ENCODE assay signal across 28 cellular contexts in genomic region chrX:121165930-121166359, GRCh38.
"Had no signal": no experiment of that assay in that cellular context is flagged by ENCODE, and none has a peak within 500 bp of the region (broad histone marks: within the 10 kb centered on the region; RNA-seq: fewer than 3 reads in every experiment).

No MANE protein-coding gene starts in this region.

- H3K4me1 ChIP-seq: foreskin keratinocyte, gastrocnemius medialis had no signal

- H3K36me3 Mint-ChIP-seq: activated naive CD4-positive, alpha-beta T cell treated with anti-CD3 and anti-CD28 coated beads, Interleukin-2, amount 10 ng/mL, durations not matched to agents 7 days and 5 days; activated naive CD8-positive, alpha-beta T cell had no signal

- H3K27me3 Mint-ChIP-seq: activated CD4-positive, alpha-beta memory T cell treated with anti-CD3 and anti-CD28 coated beads, Interleukin-2, amount 10 ng/mL, durations not matched to agents 7 days and 5 days; activated CD4-positive, alpha-beta T cell treated with anti-CD3 and anti-CD28 coated beads, Interleukin-2, amount 10 ng/mL, durations not matched to agents 7 days and 5 days; activated naive CD4-positive, alpha-beta T cell treated with anti-CD3 and anti-CD28 coated beads, Interleukin-2, amount 10 ng/mL, durations not matched to agents 7 days and 5 days; activated naive CD8-positive, alpha-beta T cell; dendritic cell treated with granulocyte-macrophage colony-stimulating factor and Interleukin-4, amounts not matched to agents 40 ng/mL and 50 ng/mL, for 4 days had no signal

- H3K27me3 ChIP-seq: brain microvascular endothelial cell, foreskin keratinocyte, gastrocnemius medialis, heart left ventricle had no signal

- ATAC-seq: activated T-cell treated with anti-CD3 and anti-CD28 coated beads, Interleukin-2, amount 50 U/mL, for 72 hours; esophagus mucosa; foreskin keratinocyte; gastrocnemius medialis; heart left ventricle had no signal

- DNase-seq: activated CD4-positive, alpha-beta memory T cell treated with anti-CD3 and anti-CD28 coated beads, Interleukin-2, amount 10 ng/mL, durations not matched to agents 7 days and 5 days; activated CD4-positive, alpha-beta T cell treated with anti-CD3 and anti-CD28 coated beads for 1 hour; activated CD4-positive, alpha-beta T cell treated with anti-CD3 and anti-CD28 coated beads for 4 hours; activated CD4-positive, alpha-beta T cell treated with anti-CD3 and anti-CD28 coated beads, Interleukin-2, amount 10 ng/mL, durations not matched to agents 7 days and 5 days; activated CD4-positive, alpha-beta T cell treated with anti-CD3 and anti-CD28 coated beads, Interleukin-2, amount 50 U/mL, for 4 hours; activated CD8-positive, alpha-beta memory T cell treated with anti-CD3 and anti-CD28 coated beads, Interleukin-2, amount 50 U/mL, for 48 hours; activated gamma-delta T cell; activated naive CD4-positive, alpha-beta T cell; activated naive CD4-positive, alpha-beta T cell treated with anti-CD3 and anti-CD28 coated beads, Interleukin-2, amount 10 ng/mL, durations not matched to agents 7 days and 5 days; activated T-cell treated with anti-CD3 and anti-CD28 coated beads for 4 hours; activated T-cell treated with anti-CD3 and anti-CD28 coated beads, Interleukin-2, amount 50 U/mL, for 24 hours; activated T-cell treated with anti-CD3 and anti-CD28 coated beads, Interleukin-2, amount 50 U/mL, for 72 hours; amniotic stem cell; aorta; brain microvascular endothelial cell; caudate nucleus; dorsolateral prefrontal cortex; effector memory CD4-positive, alpha-beta T cell; endodermal cell; foreskin keratinocyte; gastrocnemius medialis; glutamatergic neuron; heart left ventricle; T-helper 2 cell had no signal

- H3K9me3 Mint-ChIP-seq: activated CD4-positive, alpha-beta memory T cell treated with anti-CD3 and anti-CD28 coated beads, Interleukin-2, amount 10 ng/mL, durations not matched to agents 7 days and 5 days; activated CD4-positive, alpha-beta T cell treated with anti-CD3 and anti-CD28 coated beads, Interleukin-2, amount 10 ng/mL, durations not matched to agents 7 days and 5 days; activated naive CD4-positive, alpha-beta T cell treated with anti-CD3 and anti-CD28 coated beads, Interleukin-2, amount 10 ng/mL, durations not matched to agents 7 days and 5 days; activated T-cell treated with anti-CD3 and anti-CD28 coated beads, Interleukin-2, amount 50 U/mL, for 24 hours; activated T-cell treated with anti-CD3 and anti-CD28 coated beads, Interleukin-2, amount 50 U/mL, for 72 hours; dendritic cell treated with granulocyte-macrophage colony-stimulating factor and Interleukin-4, amounts not matched to agents 40 ng/mL and 50 ng/mL, for 4 days had no signal

- H3K36me3 ChIP-seq: brain microvascular endothelial cell, gastrocnemius medialis, heart left ventricle had no signal

- H3K9me3 ChIP-seq: gastrocnemius medialis, heart left ventricle had no signal

- H3K4me3 Mint-ChIP-seq: activated CD4-positive, alpha-beta memory T cell treated with anti-CD3 and anti-CD28 coated beads, Interleukin-2, amount 10 ng/mL, durations not matched to agents 7 days and 5 days; activated CD4-positive, alpha-beta T cell treated with anti-CD3 and anti-CD28 coated beads, Interleukin-2, amount 10 ng/mL, durations not matched to agents 7 days and 5 days; activated naive CD4-positive, alpha-beta T cell treated with anti-CD3 and anti-CD28 coated beads, Interleukin-2, amount 10 ng/mL, durations not matched to agents 7 days and 5 days; activated naive CD8-positive, alpha-beta T cell; activated T-cell treated with anti-CD3 and anti-CD28 coated beads, Interleukin-2, amount 50 U/mL, for 24 hours; activated T-cell treated with anti-CD3 and anti-CD28 coated beads, Interleukin-2, amount 50 U/mL, for 72 hours; dendritic cell treated with granulocyte-macrophage colony-stimulating factor and Interleukin-4, amounts not matched to agents 40 ng/mL and 50 ng/mL, for 4 days; endodermal cell had no signal

- H3K27ac ChIP-seq: brain microvascular endothelial cell, coronary artery, dorsolateral prefrontal cortex, foreskin keratinocyte, gastrocnemius medialis, heart left ventricle had no signal

- H3K4me3 ChIP-seq: coronary artery, dorsolateral prefrontal cortex, gastrocnemius medialis, heart left ventricle had no signal

- H3K27ac Mint-ChIP-seq: activated CD4-positive, alpha-beta memory T cell treated with anti-CD3 and anti-CD28 coated beads, Interleukin-2, amount 10 ng/mL, durations not matched to agents 7 days and 5 days; activated CD4-positive, alpha-beta T cell treated with anti-CD3 and anti-CD28 coated beads, Interleukin-2, amount 10 ng/mL, durations not matched to agents 7 days and 5 days; activated naive CD4-positive, alpha-beta T cell treated with anti-CD3 and anti-CD28 coated beads, Interleukin-2, amount 10 ng/mL, durations not matched to agents 7 days and 5 days; activated naive CD8-positive, alpha-beta T cell; activated T-cell treated with anti-CD3 and anti-CD28 coated beads, Interleukin-2, amount 50 U/mL, for 24 hours; activated T-cell treated with anti-CD3 and anti-CD28 coated beads, Interleukin-2, amount 50 U/mL, for 72 hours; dendritic cell treated with granulocyte-macrophage colony-stimulating factor and Interleukin-4, amounts not matched to agents 40 ng/mL and 50 ng/mL, for 4 days; endodermal cell had no signal
